8 cellular contexts compared by ENCODE assay signal in genomic region chr3:73086071-73086494, GRCh38. TPM values are rescaled to one million over a fixed set of nuclear protein-coding genes. Genes with fewer than 3 reads are reported as not detected.
A peak's percentile ranks its signal among the peaks of the same experiment; 100 is the strongest.
DNase-seq lines count a peak whose midpoint lies in the region; ATAC-seq, FAIRE-seq and TF ChIP-seq lines count a peak whose summit lies in the region.

No MANE protein-coding gene starts in this region.

- intact Hi-C loops in right lobe of liver (cut with DNase I): loop anchor here (5.0 to 10.0 kb wide), 2 partner anchors 229 to 231 kb away; no protein-coding TSS in a partner anchor
- intact Hi-C loops in posterior vena cava (cut with DNase I): no loop called here

- FAIRE-seq in colon (lab: Jason Lieb, UNC): peak; percentile 58

- TF ChIP-seq POLR2A in right lobe of liver (IDR thresholded peaks at IDR 0.05): no peak

- H3K4me3 ChIP-seq in right lobe of liver: no peak overlapping the region

- H3K27me3 ChIP-seq in right lobe of liver: no peaks in the 10 kb centered on the region

- H3K36me3 ChIP-seq in right lobe of liver: no peaks in the 10 kb centered on the region

- DNase-seq in LoVo (ENCODE audit: low spot score) (peak; percentile 46), right lobe of liver (peak in 2 of 3 donors; percentile 37 to 56), COR-L47 (lab: John Stamatoyannopoulos, UW) (no peak), posterior vena cava (ENCODE audit: low spot score) (no peak)
- peak; percentile 28 to 38 for DNase-seq in activated CD4-positive, alpha-beta T cell treated with anti-CD3 and anti-CD28 coated beads for 24 hours (ENCODE audit: low read depth in 2 of 2)
- DNase-seq in stimulated activated CD8-positive, alpha-beta memory T cell treated with anti-CD3 and anti-CD28 coated beads, Interleukin-4, amount 100 ng/mL, for 24 hours (ENCODE audit: low read depth): peak; percentile 22

- ATAC-seq in right lobe of liver: peak; percentile 86 to 89 (median 88)

- no peaks in the 10 kb centered on the region for H3K9me3 ChIP-seq in right lobe of liver

- H3K4me1 ChIP-seq in right lobe of liver: no peaks in the 10 kb centered on the region

- H3K27ac ChIP-seq in right lobe of liver: no peak overlapping the region

- TF ChIP-seq CTCF in GM12873 (IDR thresholded peaks at IDR 0.05; ENCODE audit: insufficient read depth, low read depth, low read length, missing control alignments) (peak; percentile 68), right lobe of liver (IDR thresholded peaks at IDR 0.05) (peak; percentile 71 to 84 (median 80))

- WGBS in right lobe of liver (ENCODE audit: insufficient coverage, low coverage, low lambda C conversion rate, missing lambda C conversion rate): 27% methylated on average over 8 of the region's 8 CpGs

RNA-seq across cellular contexts. Expression of gene EBLN2, which starts 24.6 kb away (rescaled TPM):
- 1 to 10 TPM; 1.5 to 3.8 (median 1.7) TPM for total RNA-seq in right lobe of liver
- 1 to 10 TPM; 4.0 to 4.8 TPM for total RNA-seq in posterior vena cava

Comparison
In these comparisons a context has a peak if more than half of its experiments do, and no peak if none do; other contexts are left out.
1. DNase-seq: peak in LoVo (single experiment), activated CD4-positive, alpha-beta T cell treated with anti-CD3 and anti-CD28 coated beads for 24 hours (2 of 2), right lobe of liver (2 of 3) and stimulated activated CD8-positive, alpha-beta memory T cell treated with anti-CD3 and anti-CD28 coated beads, Interleukin-4, amount 100 ng/mL, for 24 hours (single experiment); none in COR-L47 (single experiment) and posterior vena cava (single experiment).
2. intact Hi-C loops: an anchor here in right lobe of liver (5.0 to 10.0 kb wide); none called in posterior vena cava.